8 cellular contexts compared by ENCODE assay signal in genomic region chr6:166999145-166999844, GRCh38. TPM values are rescaled to one million over a fixed set of nuclear protein-coding genes. Genes with fewer than 3 reads are reported as not detected.
DNase-seq lines count a peak whose midpoint lies in the region; ATAC-seq and TF ChIP-seq lines count a peak whose summit lies in the region.

A gene with protein sequence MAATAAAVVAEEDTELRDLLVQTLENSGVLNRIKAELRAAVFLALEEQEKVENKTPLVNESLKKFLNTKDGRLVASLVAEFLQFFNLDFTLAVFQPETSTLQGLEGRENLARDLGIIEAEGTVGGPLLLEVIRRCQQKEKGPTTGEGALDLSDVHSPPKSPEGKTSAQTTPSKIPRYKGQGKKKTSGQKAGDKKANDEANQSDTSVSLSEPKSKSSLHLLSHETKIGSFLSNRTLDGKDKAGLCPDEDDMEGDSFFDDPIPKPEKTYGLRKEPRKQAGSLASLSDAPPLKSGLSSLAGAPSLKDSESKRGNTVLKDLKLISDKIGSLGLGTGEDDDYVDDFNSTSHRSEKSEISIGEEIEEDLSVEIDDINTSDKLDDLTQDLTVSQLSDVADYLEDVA (plus strand): TSS chr6:166999397. CDS start chr6:166999413, 16 bp downstream.

- peak within 1 kb of the TSS; percentile 84 for H3K4me3 ChIP-seq in kidney epithelial cell (ENCODE audit: low read depth, low read length)

- H3K27me3 ChIP-seq in kidney epithelial cell (ENCODE audit: control insufficient read depth, insufficient read depth, low read length), result no peaks in the 10 kb centered on the region

- ATAC-seq in GM19035 (IDR thresholded peaks at IDR 0.05; ENCODE audit: unreplicated experiment) (peak; percentile 89), HG03354 (IDR thresholded peaks at IDR 0.05; ENCODE audit: poor library complexity, severe bottlenecking, unreplicated experiment) (peak; percentile 89)

- DNase-seq in AG08396 (ENCODE audit: low spot score) (peak; percentile 99), NCI-H460 (ENCODE audit: extremely low read depth, low read depth) (peak; percentile 83), cerebellum (ENCODE audit: low spot score) (peak; percentile 98), kidney epithelial cell (ENCODE audit: low read depth) (no peak)
- peak; percentile 78 for DNase-seq in activated CD4-positive, alpha-beta T cell treated with anti-CD3 and anti-CD28 coated beads for 1 hour
- DNase-seq in stimulated activated CD4-positive, alpha-beta T cell treated with anti-CD3 and anti-CD28 coated beads, Interleukin-15, amount 100 ng/mL, for 24 hours, result peak; percentile 93

- H3K36me3 ChIP-seq in kidney epithelial cell (ENCODE audit: control insufficient read depth, insufficient read depth, low read length), result no peaks in the 10 kb centered on the region

- no peak for TF ChIP-seq CTCF in kidney epithelial cell (IDR thresholded peaks at IDR 0.05; ENCODE audit: insufficient read depth, low read length, poor library complexity, severe bottlenecking)

RNA-seq across cellular contexts. Expression of the gene that starts here (rescaled TPM):
- total RNA-seq in NCI-H460 (2014; rRNA removed; shearing (Covaris generic)), result 12.1 and 14.9 TPM in 2 replicates
- polyA plus RNA-seq in NCI-H460 (2014; cell fraction: nucleus; rRNA removed), result 20.8 and 31.5 TPM in 2 replicates
- total RNA-seq in cerebellum, result 36.0 TPM
- total RNA-seq in kidney epithelial cell, result 13.8 and 21.1 TPM in 2 replicates
